Comparison of ENCODE assay signal across 1 cellular context in genomic region chr14:22839159-22839779, GRCh38.
TF ChIP-seq lines count a peak whose summit lies in the region.

No MANE protein-coding gene starts in this region.

TF ChIP-seq in endothelial cell of umbilical vein, 7 proteins besides CTCF, POLR2A, EP300 and RAD21:
- TF ChIP-seq MAX (IDR thresholded peaks at IDR 0.05; ENCODE audit: insufficient read depth, insufficient read length) = no peak
- TF ChIP-seq MYC (IDR thresholded peaks at IDR 0.05; ENCODE audit: low read depth, low read length) = no peak
- no peak for TF ChIP-seq GATA2 (IDR thresholded peaks at IDR 0.05; ENCODE audit: insufficient read depth, insufficient read length, low read depth, low read length)
- TF ChIP-seq POLR2AphosphoS5 (IDR thresholded peaks at IDR 0.05; ENCODE audit: insufficient read depth, low read depth, low read length) = peak; percentile 14
- no peak for TF ChIP-seq JUN (IDR thresholded peaks at IDR 0.05; ENCODE audit: borderline replicate concordance, insufficient read depth, insufficient read length, low read depth)
- TF ChIP-seq FOS (IDR thresholded peaks at IDR 0.05; ENCODE audit: borderline replicate concordance, insufficient read depth, low read length) = no peak
- TF ChIP-seq EZH2 (IDR thresholded peaks at IDR 0.05; ENCODE audit: borderline replicate concordance, low read depth, low read length, severe bottlenecking) = no peak
TF ChIP-seq in endothelial cell of umbilical vein: peak in this region for 1.
